1 cellular context compared by ENCODE assay signal in genomic region chr5:92887254-92887653, GRCh38.
TF ChIP-seq lines count a peak whose summit lies in the region.

No MANE protein-coding gene starts in this region.

TF ChIP-seq in HepG2, 621 proteins besides CTCF, POLR2A, EP300 and RAD21 (continued from another document and continues in another):
- TF ChIP-seq PLSCR1 (CRISPR knock-in tag; IDR thresholded peaks at IDR 0.05; ENCODE audit: borderline replicate concordance), result no peak
- TF ChIP-seq ZNF264 (CRISPR knock-in tag; IDR thresholded peaks at IDR 0.05), result 0 out of 2 replicates have a peak, but pooled peaks have one; percentile 84
- TF ChIP-seq KDM4B (CRISPR knock-in tag; IDR thresholded peaks at IDR 0.05), result peak; percentile 82
- no peak for TF ChIP-seq TIGD3 (CRISPR knock-in tag; IDR thresholded peaks at IDR 0.05; ENCODE audit: borderline replicate concordance)
- no peak for TF ChIP-seq THAP7 (CRISPR knock-in tag; IDR thresholded peaks at IDR 0.05)
- no peak for TF ChIP-seq ZNF337 (CRISPR knock-in tag; IDR thresholded peaks at IDR 0.05; ENCODE audit: borderline replicate concordance, low read depth)
- no peak for TF ChIP-seq ZNF589 (CRISPR knock-in tag; conservative IDR thresholded peaks at IDR 0.05)
- TF ChIP-seq ZNF770 (CRISPR knock-in tag; IDR thresholded peaks at IDR 0.05), result no peak
- TF ChIP-seq IKZF1 (IDR thresholded peaks at IDR 0.05), result no peak
- no peak for TF ChIP-seq ZKSCAN1 (IDR thresholded peaks at IDR 0.05; ENCODE audit: low read length)
- TF ChIP-seq ATF1 (CRISPR knock-in tag; IDR thresholded peaks at IDR 0.05), result 0 out of 2 replicates have a peak, but pooled peaks have one; percentile 55
- TF ChIP-seq DZIP1 (CRISPR knock-in tag; IDR thresholded peaks at IDR 0.05), result no peak
- no peak for TF ChIP-seq HOXD1 (CRISPR knock-in tag; IDR thresholded peaks at IDR 0.05)
- no peak for TF ChIP-seq ZBTB42 (CRISPR knock-in tag; IDR thresholded peaks at IDR 0.05)
- peak; percentile 34; the same call in 1 of the 2 replicates for TF ChIP-seq RBAK (CRISPR knock-in tag; IDR thresholded peaks at IDR 0.05)
- TF ChIP-seq HOXA5 (CRISPR knock-in tag; IDR thresholded peaks at IDR 0.05), result peak; percentile 88
- TF ChIP-seq SNAPC2 (CRISPR knock-in tag; IDR thresholded peaks at IDR 0.05), result no peak
- TF ChIP-seq ZNF710 (CRISPR knock-in tag; IDR thresholded peaks at IDR 0.05; ENCODE audit: borderline replicate concordance), result peak; percentile 70; the same call in 1 of the 2 replicates
- TF ChIP-seq TRIM24 (CRISPR knock-in tag; IDR thresholded peaks at IDR 0.05), result 0 out of 2 replicates have a peak, but pooled peaks have one; percentile 46
- TF ChIP-seq ZNF644 (CRISPR knock-in tag; IDR thresholded peaks at IDR 0.05; ENCODE audit: low read depth), result peak; percentile 92
- TF ChIP-seq ZNF761 (CRISPR knock-in tag; conservative IDR thresholded peaks at IDR 0.05), result no peak
- 0 out of 2 replicates have a peak, but pooled peaks have one; percentile 15 for TF ChIP-seq SMC3 (IDR thresholded peaks at IDR 0.05; ENCODE audit: low read length)
- no peak for TF ChIP-seq JDP2 (CRISPR knock-in tag; IDR thresholded peaks at IDR 0.05; ENCODE audit: borderline replicate concordance)
- no peak for TF ChIP-seq SRSF1 (optimal IDR thresholded peaks at IDR 0.05; ENCODE audit: low read depth, low read length)
- TF ChIP-seq ZNF839 (CRISPR knock-in tag; IDR thresholded peaks at IDR 0.05; ENCODE audit: borderline replicate concordance), result no peak
- no peak for TF ChIP-seq ZNF597 (CRISPR knock-in tag; IDR thresholded peaks at IDR 0.05)
- TF ChIP-seq FOXK1 (CRISPR knock-in tag; IDR thresholded peaks at IDR 0.05; ENCODE audit: borderline replicate concordance, low read depth), result peak; percentile 91; the same call in 1 of the 2 replicates
- no peak for TF ChIP-seq CENPBD1 (CRISPR knock-in tag; IDR thresholded peaks at IDR 0.05; ENCODE audit: borderline replicate concordance, low read depth)
- TF ChIP-seq ZNF83 (CRISPR knock-in tag; IDR thresholded peaks at IDR 0.05; ENCODE audit: borderline replicate concordance), result no peak
- TF ChIP-seq KDM2A (CRISPR knock-in tag; IDR thresholded peaks at IDR 0.05; ENCODE audit: borderline replicate concordance, low read depth), result no peak
- TF ChIP-seq HOXA9 (CRISPR knock-in tag; IDR thresholded peaks at IDR 0.05; ENCODE audit: borderline replicate concordance), result no peak
- TF ChIP-seq USF2 (IDR thresholded peaks at IDR 0.05; ENCODE audit: low read depth, low read length), result no peak
- no peak for TF ChIP-seq USF2 (CRISPR knock-in tag; IDR thresholded peaks at IDR 0.05; ENCODE audit: borderline replicate concordance)
- 0 out of 2 replicates have a peak, but pooled peaks have one; percentile 31 for TF ChIP-seq SALL2 (CRISPR knock-in tag; IDR thresholded peaks at IDR 0.05)
- no peak for TF ChIP-seq MTF1 (CRISPR knock-in tag; IDR thresholded peaks at IDR 0.05)
- no peak for TF ChIP-seq HOXA7 (CRISPR knock-in tag; IDR thresholded peaks at IDR 0.05)
- TF ChIP-seq ZNF609 (CRISPR knock-in tag; IDR thresholded peaks at IDR 0.05; ENCODE audit: borderline replicate concordance), result peak; percentile 79; the same call in 1 of the 2 replicates
- no peak for TF ChIP-seq THAP9 (CRISPR knock-in tag; IDR thresholded peaks at IDR 0.05; ENCODE audit: borderline replicate concordance)
